9 cellular contexts compared by ENCODE assay signal in genomic region chr10:97584060-97584797, GRCh38. TPM values are rescaled to one million over a fixed set of nuclear protein-coding genes. Genes with fewer than 3 reads are reported as not detected.
DNase-seq lines count a peak whose midpoint lies in the region; ATAC-seq, FAIRE-seq and TF ChIP-seq lines count a peak whose summit lies in the region.
"Had no signal": no experiment of that assay in that cellular context is flagged by ENCODE, and none has a peak within 500 bp of the region (broad histone marks: within the 10 kb centered on the region; RNA-seq: fewer than 3 reads in every experiment).

Gene HOGA1, plus strand, starts transcription at chr10:97584389. Its CDS starts 315 bp downstream, at chr10:97584704.

- WGBS in right cardiac atrium: 44% methylated on average over 5 of the region's 5 CpGs
- 45 to 59% (median 45%) methylated on average over 5 of the region's 5 CpGs for WGBS in small intestine, 3 donors

- H3K4me1 ChIP-seq in right cardiac atrium (ENCODE audit: control insufficient read depth, insufficient read depth, low read length): peaks cover 3% of the 10 kb centered on the region
- H3K4me1 ChIP-seq in small intestine (ENCODE audit: control insufficient read depth in 2 of 2, insufficient read depth in 1 of 2, low read depth in 1 of 2, low read length in 1 of 2): no peaks in the 10 kb centered on the region

- no peaks in the 10 kb centered on the region for H3K9me3 Mint-ChIP-seq in Calu3 (ENCODE audit: low read depth, unreplicated experiment)

- CTCF ChIA-PET in Calu3 (lab: Charles Lee): interaction anchor here (0.6 to 3.1 kb wide), 7 partner anchors 9 to 1012 kb away, joined by 3 to 21 read pairs (median 4); partner anchors contain the start of gene ANKRD2

- H3K27ac ChIP-seq in right cardiac atrium (ENCODE audit: low read length): peak within 1 kb of the TSS; percentile 95
- no peak within 1 kb of the TSS for H3K27ac ChIP-seq in small intestine (ENCODE audit: low read depth in 1 of 2, low read length in 1 of 2)

- H3K27me3 ChIP-seq in right cardiac atrium (ENCODE audit: control insufficient read depth, insufficient read depth) (no peaks in the 10 kb centered on the region), small intestine (ENCODE audit: control insufficient read depth in 2 of 2, insufficient read depth in 2 of 2, low read length in 2 of 2) (no peaks in the 10 kb centered on the region)

- FAIRE-seq in small intestine (lab: Jason Lieb, UNC) (no peak), GM12891 (lab: Jason Lieb, UNC) (no peak)

- H3K9me3 ChIP-seq in right cardiac atrium (ENCODE audit: control insufficient read depth, low read length): no peaks in the 10 kb centered on the region
- H3K9me3 ChIP-seq in small intestine (ENCODE audit: control insufficient read depth, low read depth): no peaks in the 10 kb centered on the region

- TF ChIP-seq CTCF in Calu3 (IDR thresholded peaks at IDR 0.05; ENCODE audit: unreplicated experiment): no peak

- peak; percentile 63 for ATAC-seq in HG03342 (IDR thresholded peaks at IDR 0.05; ENCODE audit: unreplicated experiment)
- ATAC-seq in right cardiac atrium: peak; percentile 94
- no peak for ATAC-seq in GM18867 (IDR thresholded peaks at IDR 0.05; ENCODE audit: unreplicated experiment)
- no peak for ATAC-seq in GM19455 (IDR thresholded peaks at IDR 0.05; ENCODE audit: unreplicated experiment)

- peaks cover 44% of the 10 kb centered on the region for H3K4me1 Mint-ChIP-seq in Calu3 (ENCODE audit: low read depth, unreplicated experiment)

- intact Hi-C loops in Calu3 (cut with micrococcal nuclease; ENCODE audit: unreplicated experiment): no loop called here
- intact Hi-C loops in right cardiac atrium (cut with DNase I): no loop called here

- no peak within 1 kb of the TSS for H3K4me3 ChIP-seq in right cardiac atrium (ENCODE audit: low read length)
- H3K4me3 ChIP-seq in small intestine (ENCODE audit: low read depth in 1 of 2, low read length in 2 of 2): no peak within 1 kb of the TSS

- H3K4me3 Mint-ChIP-seq in Calu3 (ENCODE audit: low read depth, unreplicated experiment): peak within 1 kb of the TSS; percentile 71
- H3K4me3 Mint-ChIP-seq: activated naive CD8-positive, alpha-beta T cell had no signal

- no TSS peak for BruUV-seq in Calu3 (replicated peaks; lab: Mats Ljungman, UMichigan)

- H3K36me3 Mint-ChIP-seq in Calu3 (ENCODE audit: insufficient read depth, unreplicated experiment): peaks cover 8% of the 10 kb centered on the region
- H3K36me3 Mint-ChIP-seq: activated naive CD8-positive, alpha-beta T cell had no signal

- H3K27me3 Mint-ChIP-seq in Calu3 (ENCODE audit: unreplicated experiment): no peaks in the 10 kb centered on the region
- H3K27me3 Mint-ChIP-seq: activated naive CD8-positive, alpha-beta T cell had no signal

- peak within 1 kb of the TSS; percentile 88 for H3K27ac Mint-ChIP-seq in Calu3 (ENCODE audit: unreplicated experiment)
- H3K27ac Mint-ChIP-seq: activated naive CD8-positive, alpha-beta T cell had no signal

- no peak for TF ChIP-seq POLR2A in GM12891 (IDR thresholded peaks at IDR 0.05; ENCODE audit: low read depth, low read length)

- DNase-seq in Calu3 (peak; percentile 88), anterior cingulate cortex (lab: John Stamatoyannopoulos, UW) (peak in 57 of 58 donors; percentile 15 to 98 (median 87)), right cardiac atrium (peak; percentile 85 to 92 (median 91)), small intestine (peak; percentile 24), GM12891 (ENCODE audit: insufficient read length, low spot score) (no peak)

- no peaks in the 10 kb centered on the region for H3K36me3 ChIP-seq in small intestine (ENCODE audit: control insufficient read depth in 2 of 2, insufficient read depth in 2 of 2, low read length in 2 of 2)

TF ChIP-seq in GM12891, 5 proteins besides CTCF, POLR2A, EP300 and RAD21:
- no peak for TF ChIP-seq POLR2AphosphoS5 (IDR thresholded peaks at IDR 0.05; ENCODE audit: low read depth, low read length)
- TF ChIP-seq POU2F2 (IDR thresholded peaks at IDR 0.05; ENCODE audit: low read depth, low read length): no peak
- TF ChIP-seq PAX5 (IDR thresholded peaks at IDR 0.05; ENCODE audit: insufficient read depth, low read length, severe bottlenecking): no peak
- no peak for TF ChIP-seq SPI1 (IDR thresholded peaks at IDR 0.05; ENCODE audit: low read depth, low read length)
- no peak for TF ChIP-seq TAF1 (IDR thresholded peaks at IDR 0.05; ENCODE audit: low read depth, low read length)

RNA-seq across cellular contexts. Expression of gene HOGA1, which starts in this region (rescaled TPM):
- total RNA-seq in Calu3 (2022) (7.8 and 7.9 TPM in 2 replicates), right cardiac atrium (10 to 100 TPM in 3 of 4 donors, 1 to 10 TPM in 1; 4.4 to 13.4 (median 11.7) TPM)
- polyA plus RNA-seq in right cardiac atrium (15.0 TPM), small intestine (under 1 TPM; 0.45 to 0.81 (median 0.51) TPM)
- 0.06 TPM for polyA plus RNA-seq in GM12891 (2012; ENCODE audit: low read depth, missing spikeins)

Comparison
In these comparisons a context has a peak if more than half of its experiments do, and no peak if none do; other contexts are left out.
1. Peak in DNase-seq in small intestine; RNA of the gene not detected or under 1 TPM.
2. ATAC-seq: peak in HG03342 (single experiment) and right cardiac atrium (2 of 2); none in GM18867 (single experiment) and GM19455 (single experiment).